Comparison of ENCODE assay signal across 8 cellular contexts in genomic region chr10:4825868-4826787, GRCh38. TPM values are rescaled to one million over a fixed set of nuclear protein-coding genes. Genes with fewer than 3 reads are reported as not detected.
A peak's percentile ranks its signal among the peaks of the same experiment; 100 is the strongest.
DNase-seq lines count a peak whose midpoint lies in the region; TF ChIP-seq lines count a peak whose summit lies in the region.

Gene AKR1E2 (plus strand): TSS chr10:4826207. CDS start chr10:4826325, 118 bp downstream.

- peaks cover 3% of the 10 kb centered on the region for H3K9me3 Mint-ChIP-seq in activated T-cell treated with anti-CD3 and anti-CD28 coated beads, Interleukin-2, amount 50 U/mL, for 24 hours

- H3K27me3 ChIP-seq in AG04450 (ENCODE audit: control insufficient read depth, insufficient read depth, low read length) (no peaks in the 10 kb centered on the region), H7 (ENCODE audit: control insufficient read depth, insufficient read depth, low read length) (peaks cover 13% of the 10 kb centered on the region)

- H3K27ac Mint-ChIP-seq in activated T-cell treated with anti-CD3 and anti-CD28 coated beads, Interleukin-2, amount 50 U/mL, for 24 hours = peak within 1 kb of the TSS; percentile 76

- H3K36me3 Mint-ChIP-seq in activated T-cell treated with anti-CD3 and anti-CD28 coated beads, Interleukin-2, amount 50 U/mL, for 24 hours (ENCODE audit: low read depth) = peaks cover 6% of the 10 kb centered on the region

- H3K27ac ChIP-seq in AG04450 (ENCODE audit: low read depth, low read length) = peak within 1 kb of the TSS; percentile 57
- peak within 1 kb of the TSS; percentile 73 for H3K27ac ChIP-seq in mesodermal cell (ENCODE audit: low read depth, low read length, severe bottlenecking)

- H3K4me1 Mint-ChIP-seq in activated T-cell treated with anti-CD3 and anti-CD28 coated beads, Interleukin-2, amount 50 U/mL, for 24 hours (ENCODE audit: low read depth) = peaks cover 18% of the 10 kb centered on the region

- DNase-seq in AG04450 (ENCODE audit: low read depth, low spot score) (peak; percentile 51), H7 (peak; percentile 90), NCI-H774 (lab: John Stamatoyannopoulos, UW) (peak; percentile 24), epidermal melanocyte (ENCODE audit: insufficient read length, low spot score) (peak; percentile 74), NCI-H2196 (lab: John Stamatoyannopoulos, UW; ENCODE audit: unreplicated experiment) (no peak)
- DNase-seq in activated T-cell treated with anti-CD3 and anti-CD28 coated beads, Interleukin-2, amount 50 U/mL, for 24 hours = peak; percentile 82
- peak; percentile 52 for DNase-seq in stimulated activated CD8-positive, alpha-beta memory T cell treated with anti-CD3 and anti-CD28 coated beads, Interleukin-12 subunit alpha, Interleukin-12 subunit beta, amount 100 ng/mL, for 1 hour (ENCODE audit: low read depth)

- no peaks in the 10 kb centered on the region for H3K4me1 ChIP-seq in mesodermal cell (ENCODE audit: control insufficient read depth, insufficient read depth, low read length, poor library complexity, severe bottlenecking)

- CTCF ChIA-PET in AG04450 (lab: Charles Lee) = interaction anchor here (0.7 to 4.2 kb wide), 9 partner anchors 11 to 1630 kb away, joined by 3 to 32 read pairs (median 4); no protein-coding TSS in a partner anchor

- H3K4me3 ChIP-seq in AG04450 (ENCODE audit: low read depth, low read length) = peak within 1 kb of the TSS; percentile 58
- peak within 1 kb of the TSS; percentile 51 for H3K4me3 ChIP-seq in H7 (ENCODE audit: insufficient read depth, low read depth, low read length)
- H3K4me3 ChIP-seq in mesodermal cell (ENCODE audit: extremely low read depth, insufficient read depth, low read length, poor library complexity, severe bottlenecking) = peak within 1 kb of the TSS; percentile 42

- POLR2A ChIA-PET in AG04450 (lab: Yijun Ruan, JAX) = interaction anchor here (0.7 to 0.9 kb wide), 2 partner anchors 12 to 1076 kb away, joined by 3 to 5 read pairs; no protein-coding TSS in a partner anchor

- H3K9me3 ChIP-seq in AG04450 (ENCODE audit: control insufficient read depth, insufficient read depth, low read length) (peaks cover 9% of the 10 kb centered on the region; the same call in 1 of the 2 replicates), mesodermal cell (ENCODE audit: control insufficient read depth, low read length) (no peaks in the 10 kb centered on the region)

- no peak for TF ChIP-seq CTCF in AG04450 (IDR thresholded peaks at IDR 0.05; ENCODE audit: low read depth, low read length)

- peak within 1 kb of the TSS; percentile 74 for H3K4me3 Mint-ChIP-seq in activated T-cell treated with anti-CD3 and anti-CD28 coated beads, Interleukin-2, amount 50 U/mL, for 24 hours

- WGBS in mesodermal cell (ENCODE audit: insufficient coverage in 2 of 2), 2 experiments = 25 to 32% methylated on average over 58 to 82 of the region's 87 CpGs

- H3K36me3 ChIP-seq in H7 (replicated peaks; ENCODE audit: control insufficient read depth, insufficient read depth, low read length) (no peaks in the 10 kb centered on the region), mesodermal cell (ENCODE audit: control insufficient read depth, insufficient read depth, low read length) (no peaks in the 10 kb centered on the region)

- peaks cover 49% of the 10 kb centered on the region for H3K27me3 Mint-ChIP-seq in activated T-cell treated with anti-CD3 and anti-CD28 coated beads, Interleukin-2, amount 50 U/mL, for 24 hours

RNA-seq across cellular contexts. Expression of gene AKR1E2, which starts in this region (rescaled TPM):
- polyA plus RNA-seq in AG04450 (2011; rRNA removed) = 1.3 and 1.4 TPM in 2 replicates
- 3.3 and 4.9 TPM in 2 replicates for polyA minus RNA-seq in AG04450 (2011; rRNA and poly(A)+ RNA removed)
- 4.5 and 9.4 TPM in 2 replicates for total RNA-seq in H7 (2014; rRNA removed; shearing (Covaris generic))
- polyA plus RNA-seq in mesodermal cell (2013, experiment 1 of 2) = 3.4 TPM
- 3.0 TPM for polyA plus RNA-seq in mesodermal cell (2013, experiment 2 of 2)
